In the genomic region with DNA sequence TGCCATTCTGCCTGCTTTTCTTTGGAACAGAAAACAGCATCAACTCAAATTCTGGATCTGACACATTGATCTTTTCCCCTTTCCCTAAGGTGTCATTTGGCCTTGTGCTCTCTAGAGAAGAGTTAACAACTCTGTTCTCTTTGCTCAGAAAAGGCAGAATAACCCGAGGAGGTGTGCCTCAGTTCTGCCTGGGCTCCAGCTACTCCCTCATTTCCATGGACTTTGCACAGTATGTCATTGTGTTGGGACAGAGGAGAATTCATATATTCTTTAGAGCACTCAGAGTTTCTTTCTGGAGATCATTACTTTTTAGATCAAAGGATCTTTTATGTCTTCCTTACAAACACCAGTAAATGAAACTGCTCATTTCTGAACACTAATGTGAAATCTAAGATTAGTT, we compare ENCODE assay signal across 13 cellular contexts.
"Had no signal": no experiment of that assay in that cellular context is flagged by ENCODE, and none has a peak within 500 bp of the region (broad histone marks: within the 10 kb centered on the region; RNA-seq: fewer than 3 reads in every experiment).

No MANE protein-coding gene starts in this region.

- DNase-seq: activated CD4-positive, alpha-beta T cell treated with anti-CD3 and anti-CD28 coated beads, Interleukin-2, amount 50 U/mL, for 48 hours; activated CD4-positive, CD25-positive, alpha-beta regulatory T cell treated with anti-CD3 and anti-CD28 coated beads, Interleukin-2, amount 50 U/mL, for 72 hours; activated naive CD4-positive, alpha-beta T cell treated with anti-CD3 and anti-CD28 coated beads, Interleukin-2, amount 10 ng/mL, durations not matched to agents 7 days and 5 days; activated T-cell treated with anti-CD3 and anti-CD28 coated beads, Interleukin-2, amount 50 U/mL, for 1 hour; lower lobe of right lung; naive B cell; stimulated activated CD4-positive, alpha-beta T cell treated with anti-CD3 and anti-CD28 coated beads, Interleukin-4, amount 100 ng/mL, for 24 hours; stimulated activated naive CD4-positive, alpha-beta T cell; T-cell; T-helper 9 cell; upper lobe of left lung had no signal

- H3K27ac ChIP-seq: cardiac muscle cell, lower lobe of right lung, parathyroid adenoma, upper lobe of left lung had no signal

- ATAC-seq: lower lobe of right lung, T-cell had no signal
